In the genomic region with DNA sequence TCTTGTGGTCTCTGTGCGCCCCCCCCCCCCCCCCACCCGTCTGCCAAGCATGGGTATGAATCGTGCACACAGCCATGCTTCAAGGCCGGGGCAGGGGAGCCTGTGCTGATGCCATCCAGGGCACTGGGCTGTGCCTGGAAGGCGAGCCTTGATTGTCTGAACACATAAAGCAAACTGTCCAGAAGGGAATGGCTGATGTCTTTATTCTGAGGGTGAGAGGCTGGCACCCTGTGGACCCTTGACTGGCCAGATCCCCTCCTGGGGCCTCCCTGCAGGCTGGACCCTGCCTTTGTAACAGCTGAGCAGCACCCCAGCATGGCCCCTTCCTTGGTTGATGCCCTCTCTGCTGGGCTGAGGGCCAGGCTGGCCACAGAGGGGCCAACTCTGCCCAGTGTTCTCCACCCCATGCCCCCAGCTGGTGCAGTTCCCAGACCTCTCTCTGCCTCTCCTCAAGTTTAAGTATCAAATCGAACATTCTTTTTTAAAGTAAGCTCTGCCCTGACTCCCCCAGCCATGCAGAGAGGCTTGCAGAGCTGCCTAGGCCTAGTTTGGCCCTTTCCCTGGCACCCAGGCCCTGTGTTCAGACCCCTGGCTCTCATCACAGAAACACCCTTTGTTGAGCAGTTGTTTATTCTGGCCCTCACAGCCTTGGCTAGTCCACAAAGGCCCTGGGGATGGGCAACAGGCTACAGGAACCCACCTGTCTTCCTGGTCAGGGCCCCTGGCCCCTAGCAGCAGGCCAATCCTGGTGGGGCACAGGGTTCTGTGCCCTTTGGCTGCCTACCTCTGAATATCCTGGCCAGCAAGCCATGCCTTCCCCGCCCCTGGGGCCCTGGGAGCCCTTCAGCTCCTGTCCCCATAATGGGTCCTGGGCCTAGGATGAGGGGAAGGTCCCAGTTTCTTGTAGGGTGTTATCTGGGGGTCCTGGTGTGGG, we compare ENCODE assay signal across 8 cellular contexts. TPM values are rescaled to one million over a fixed set of nuclear protein-coding genes. Genes with fewer than 3 reads are reported as not detected.
A peak's percentile ranks its signal among the peaks of the same experiment; 100 is the strongest.
DNase-seq lines count a peak whose midpoint lies in the region; ATAC-seq and TF ChIP-seq lines count a peak whose summit lies in the region.

No MANE protein-coding gene starts in this region.

- peak overlapping the region; percentile 51 for H3K27ac Mint-ChIP-seq in activated T-cell treated with anti-CD3 and anti-CD28 coated beads, Interleukin-2, amount 50 U/mL, for 72 hours
- no peak overlapping the region for H3K27ac Mint-ChIP-seq in glutamatergic neuron (ENCODE audit: unreplicated experiment)
- H3K27ac Mint-ChIP-seq in stimulated activated memory B cell treated with anti-CD40 and anti-IgM and Interleukin-4, amounts not matched to agents 10 μg/mL and 1 μg/mL and 100 μg/mL, for 72 hours, result peak overlapping the region; percentile 94

- H3K4me3 ChIP-seq in coronary artery, result no peak overlapping the region

- H3K4me1 Mint-ChIP-seq in activated T-cell treated with anti-CD3 and anti-CD28 coated beads, Interleukin-2, amount 50 U/mL, for 72 hours (ENCODE audit: low read depth), result peaks cover 39% of the 10 kb centered on the region
- peaks cover 5% of the 10 kb centered on the region for H3K4me1 Mint-ChIP-seq in glutamatergic neuron (ENCODE audit: low read depth, unreplicated experiment)
- H3K4me1 Mint-ChIP-seq in stimulated activated memory B cell treated with anti-CD40 and anti-IgM and Interleukin-4, amounts not matched to agents 10 μg/mL and 1 μg/mL and 100 μg/mL, for 72 hours, result peaks cover 50% of the 10 kb centered on the region

- ATAC-seq in activated T-cell treated with anti-CD3 and anti-CD28 coated beads, Interleukin-2, amount 50 U/mL, for 72 hours (replicated peaks in 1 of 2), result no peak
- ATAC-seq in stimulated activated memory B cell treated with anti-CD40 and anti-IgM and Interleukin-4, amounts not matched to agents 10 μg/mL and 1 μg/mL and 100 μg/mL, for 72 hours, result no peak
- no peak for ATAC-seq in GM21423 (IDR thresholded peaks at IDR 0.05; ENCODE audit: unreplicated experiment)

- H3K9me3 Mint-ChIP-seq in activated T-cell treated with anti-CD3 and anti-CD28 coated beads, Interleukin-2, amount 50 U/mL, for 72 hours, result no peaks in the 10 kb centered on the region
- peaks cover 3% of the 10 kb centered on the region for H3K9me3 Mint-ChIP-seq in glutamatergic neuron (ENCODE audit: unreplicated experiment)
- no peaks in the 10 kb centered on the region for H3K9me3 Mint-ChIP-seq in stimulated activated memory B cell treated with anti-CD40 and anti-IgM and Interleukin-4, amounts not matched to agents 10 μg/mL and 1 μg/mL and 100 μg/mL, for 72 hours

- peak overlapping the region; percentile 38; the same call in 1 of the 2 replicates for H3K27ac ChIP-seq in VCaP
- no peak overlapping the region for H3K27ac ChIP-seq in coronary artery

- no peak for DNase-seq in activated T-cell treated with anti-CD3 and anti-CD28 coated beads, Interleukin-2, amount 50 U/mL, for 72 hours
- no peak for DNase-seq in activated T-cell treated with anti-CD3 and anti-CD28 coated beads, Interleukin-2, amount 50 U/mL, for 1 hour
- DNase-seq in glutamatergic neuron (peak; percentile 17), coronary artery (ENCODE audit: low spot score) (no peak), cerebellum (ENCODE audit: low spot score) (no peak)

- H3K4me3 Mint-ChIP-seq in activated T-cell treated with anti-CD3 and anti-CD28 coated beads, Interleukin-2, amount 50 U/mL, for 72 hours, result peak overlapping the region; percentile 13 to 31
- no peak overlapping the region for H3K4me3 Mint-ChIP-seq in glutamatergic neuron (ENCODE audit: unreplicated experiment)
- H3K4me3 Mint-ChIP-seq in stimulated activated memory B cell treated with anti-CD40 and anti-IgM and Interleukin-4, amounts not matched to agents 10 μg/mL and 1 μg/mL and 100 μg/mL, for 72 hours, result no peak overlapping the region

- peaks cover 1 to 7% of the 10 kb centered on the region in 2 donors for H3K36me3 Mint-ChIP-seq in activated T-cell treated with anti-CD3 and anti-CD28 coated beads, Interleukin-2, amount 50 U/mL, for 72 hours (ENCODE audit: insufficient read depth in 2 of 2)
- H3K36me3 Mint-ChIP-seq in glutamatergic neuron (ENCODE audit: unreplicated experiment), result no peaks in the 10 kb centered on the region
- peaks cover 45% of the 10 kb centered on the region for H3K36me3 Mint-ChIP-seq in stimulated activated memory B cell treated with anti-CD40 and anti-IgM and Interleukin-4, amounts not matched to agents 10 μg/mL and 1 μg/mL and 100 μg/mL, for 72 hours

- no peaks in the 10 kb centered on the region for H3K27me3 Mint-ChIP-seq in activated T-cell treated with anti-CD3 and anti-CD28 coated beads, Interleukin-2, amount 50 U/mL, for 72 hours (ENCODE audit: low read depth)
- peaks cover 21% of the 10 kb centered on the region for H3K27me3 Mint-ChIP-seq in glutamatergic neuron (ENCODE audit: unreplicated experiment)
- H3K27me3 Mint-ChIP-seq in stimulated activated memory B cell treated with anti-CD40 and anti-IgM and Interleukin-4, amounts not matched to agents 10 μg/mL and 1 μg/mL and 100 μg/mL, for 72 hours, result no peaks in the 10 kb centered on the region

- TF ChIP-seq CTCF in VCaP (conservative IDR thresholded peaks at IDR 0.05), result no peak
- TF ChIP-seq CTCF in glutamatergic neuron (IDR thresholded peaks at IDR 0.05; ENCODE audit: partially characterized antibody, unreplicated experiment), result no peak
- no peak for TF ChIP-seq CTCF in coronary artery (IDR thresholded peaks at IDR 0.05)

RNA-seq across cellular contexts. Expression of a gene that starts 3.9 kb away (rescaled TPM):
- 100 to 1,000 TPM; 194 to 256 TPM for total RNA-seq in activated T-cell treated with anti-CD3 and anti-CD28 coated beads, Interleukin-2, amount 50 U/mL, for 72 hours
- total RNA-seq in glutamatergic neuron (ENCODE audit: unreplicated experiment) (144 TPM), cerebellum (90.7 TPM)

RNA-seq across cellular contexts. Expression of a gene that starts 5.1 kb away (rescaled TPM):
- total RNA-seq in activated T-cell treated with anti-CD3 and anti-CD28 coated beads, Interleukin-2, amount 50 U/mL, for 72 hours, result 10 to 100 TPM; 55.6 to 56.8 TPM
- total RNA-seq in glutamatergic neuron (ENCODE audit: unreplicated experiment) (62.1 TPM), cerebellum (33.6 TPM)

RNA-seq across cellular contexts. Expression of a gene that starts 19.6 kb away (rescaled TPM):
- total RNA-seq in activated T-cell treated with anti-CD3 and anti-CD28 coated beads, Interleukin-2, amount 50 U/mL, for 72 hours, result 10 to 100 TPM; 41.6 to 47.6 TPM
- 119 TPM for total RNA-seq in glutamatergic neuron (ENCODE audit: unreplicated experiment)
- 7.7 TPM for total RNA-seq in cerebellum

RNA-seq across cellular contexts. Expression of a gene that starts 31.9 kb away (rescaled TPM):
- total RNA-seq in activated T-cell treated with anti-CD3 and anti-CD28 coated beads, Interleukin-2, amount 50 U/mL, for 72 hours, result 10 to 100 TPM; 44.2 to 46.6 TPM
- total RNA-seq in glutamatergic neuron (ENCODE audit: unreplicated experiment) (93.1 TPM), cerebellum (45.4 TPM)

RNA-seq across cellular contexts. Expression of a gene that starts 38.9 kb away (rescaled TPM):
- total RNA-seq in activated T-cell treated with anti-CD3 and anti-CD28 coated beads, Interleukin-2, amount 50 U/mL, for 72 hours, result not detected
- total RNA-seq in glutamatergic neuron (ENCODE audit: unreplicated experiment) (0.54 TPM), cerebellum (1.4 TPM)

Comparison
In these comparisons a context has a peak if more than half of its experiments do, and no peak if none do; other contexts are left out.
1. H3K4me3 Mint-ChIP-seq: peak in activated T-cell treated with anti-CD3 and anti-CD28 coated beads, Interleukin-2, amount 50 U/mL, for 72 hours (2 of 2); none in glutamatergic neuron (single experiment) and stimulated activated memory B cell treated with anti-CD40 and anti-IgM and Interleukin-4, amounts not matched to agents 10 μg/mL and 1 μg/mL and 100 μg/mL, for 72 hours (single experiment).